Comparison of ENCODE assay signal across 1 cellular context in genomic region chr3:13105851-13106250, GRCh38.
A peak's percentile ranks its signal among the peaks of the same experiment; 100 is the strongest.
TF ChIP-seq lines count a peak whose summit lies in the region.

No MANE protein-coding gene starts in this region.

TF ChIP-seq in HepG2, 621 proteins besides CTCF, POLR2A, EP300 and RAD21:
- no peak for TF ChIP-seq NR2F6 (IDR thresholded peaks at IDR 0.05)
- TF ChIP-seq NR2F6 (CRISPR knock-in tag; IDR thresholded peaks at IDR 0.05): no peak
- no peak for TF ChIP-seq ELK4 (CRISPR knock-in tag; IDR thresholded peaks at IDR 0.05; ENCODE audit: borderline replicate concordance)
- TF ChIP-seq ZNF333 (CRISPR knock-in tag; IDR thresholded peaks at IDR 0.05; ENCODE audit: borderline replicate concordance): peak; percentile 68; the same call in 1 of the 2 replicates
- no peak for TF ChIP-seq MAFK (conservative IDR thresholded peaks at IDR 0.05 in 1 of 2, IDR thresholded peaks at IDR 0.05 in 1 of 2; ENCODE audit: low read length in 2 of 2)
- TF ChIP-seq SMAD9 (CRISPR knock-in tag; IDR thresholded peaks at IDR 0.05): no peak
- no peak for TF ChIP-seq ARNT (IDR thresholded peaks at IDR 0.05)
- TF ChIP-seq ZBTB33 (CRISPR knock-in tag; IDR thresholded peaks at IDR 0.05): peak; percentile 96
- TF ChIP-seq ATF1 (CRISPR knock-in tag; IDR thresholded peaks at IDR 0.05): no peak
- TF ChIP-seq NR1H2 (CRISPR knock-in tag; IDR thresholded peaks at IDR 0.05; ENCODE audit: borderline replicate concordance, low read depth): no peak
- TF ChIP-seq ZNF3 (CRISPR knock-in tag; IDR thresholded peaks at IDR 0.05): no peak
- no peak for TF ChIP-seq SP5 (CRISPR knock-in tag; IDR thresholded peaks at IDR 0.05; ENCODE audit: borderline replicate concordance, low read depth)
